Comparison of ENCODE assay signal across 8 cellular contexts in genomic region chr2:96763511-96764252, GRCh38. TPM values are rescaled to one million over a fixed set of nuclear protein-coding genes. Genes with fewer than 3 reads are reported as not detected.
DNase-seq lines count a peak whose midpoint lies in the region; ATAC-seq and TF ChIP-seq lines count a peak whose summit lies in the region.

No MANE protein-coding gene starts in this region.

- H3K4me1 ChIP-seq in OCI-LY1 (ENCODE audit: insufficient read depth, low read length, severe bottlenecking) = peaks cover 59% of the 10 kb centered on the region
- H3K4me1 ChIP-seq in mesendoderm (ENCODE audit: control insufficient read depth, low read depth, low read length) = peaks cover 18% of the 10 kb centered on the region
- peaks cover 40 to 53% (median 44%) of the 10 kb centered on the region in 4 donors for H3K4me1 ChIP-seq in upper lobe of left lung

- no peak overlapping the region for H2BK15ac ChIP-seq in mesendoderm (replicated peaks; ENCODE audit: low read depth)

- H3K56ac ChIP-seq in mesendoderm (ENCODE audit: low read length) = peak overlapping the region; percentile 65

- H3K4ac ChIP-seq in mesendoderm (ENCODE audit: low read depth, low read length) = peak overlapping the region; percentile 1

- H3K4me2 ChIP-seq in OCI-LY1 (ENCODE audit: low read length) (peak overlapping the region; percentile 76), mesendoderm (ENCODE audit: low read length) (peak overlapping the region; percentile 51)

- H3K27me3 ChIP-seq in OCI-LY1 (ENCODE audit: insufficient read depth, low read length) (no peaks in the 10 kb centered on the region), mesendoderm (ENCODE audit: insufficient read depth, low read length, poor library complexity) (no peaks in the 10 kb centered on the region), upper lobe of left lung (no peaks in the 10 kb centered on the region)

- H3K36me3 ChIP-seq in OCI-LY1 (ENCODE audit: insufficient read depth, low read length) = no peaks in the 10 kb centered on the region; the same call in 1 of the 2 replicates
- no peaks in the 10 kb centered on the region for H3K36me3 ChIP-seq in mesendoderm (ENCODE audit: control insufficient read depth, insufficient read depth, low read length)
- H3K36me3 ChIP-seq in upper lobe of left lung = no peaks in the 10 kb centered on the region

- TF ChIP-seq POLR2A in upper lobe of left lung (IDR thresholded peaks at IDR 0.05) = no peak

- no peak overlapping the region for H3K9ac ChIP-seq in OCI-LY1 (ENCODE audit: low read length)
- H3K9ac ChIP-seq in mesendoderm (ENCODE audit: low read length) = peak overlapping the region; percentile 52

- no peaks in the 10 kb centered on the region for H4K20me1 ChIP-seq in OCI-LY1 (ENCODE audit: insufficient read depth, low read length)

- no peaks in the 10 kb centered on the region for H3K9me2 ChIP-seq in OCI-LY1 (ENCODE audit: low read depth, low read length)

- H3K4me3 ChIP-seq in OCI-LY1 (ENCODE audit: low read depth, low read length, poor library complexity, severe bottlenecking) (peak overlapping the region; percentile 67), mesendoderm (ENCODE audit: low read length) (no peak overlapping the region), upper lobe of left lung (peak overlapping the region in 3 of 4 donors; percentile 31 to 82 (median 72))

- no peak overlapping the region for H4K8ac ChIP-seq in mesendoderm (ENCODE audit: low read depth, low read length)

- no peak overlapping the region for H2BK120ac ChIP-seq in mesendoderm (ENCODE audit: low read depth, low read length)

- peak in 1 of 2 donors; percentile 17 for ATAC-seq in upper lobe of left lung (ENCODE audit: low FRiP score in 2 of 2)

- no peak overlapping the region for H3K23ac ChIP-seq in mesendoderm (ENCODE audit: low read length)

- H3K27ac ChIP-seq in OCI-LY1 (ENCODE audit: low read depth, low read length, poor library complexity, severe bottlenecking) = no peak overlapping the region
- H3K27ac ChIP-seq in mesendoderm (ENCODE audit: low read depth, low read length) = no peak overlapping the region
- H3K27ac ChIP-seq in upper lobe of left lung = peak overlapping the region; percentile 29 to 65 (median 50)

- H3F3A ChIP-seq in OCI-LY1 (ENCODE audit: insufficient read depth, low read length) = no peaks in the 10 kb centered on the region

- H3K9me3 ChIP-seq in OCI-LY1 (ENCODE audit: low read length) = no peaks in the 10 kb centered on the region
- no peaks in the 10 kb centered on the region for H3K9me3 ChIP-seq in upper lobe of left lung

- H2BK5ac ChIP-seq in mesendoderm (ENCODE audit: low read length) = peak overlapping the region; percentile 6

- DNase-seq in A172 (ENCODE audit: low spot score) (peak; percentile 19), ELF-1 (ENCODE audit: low read depth, low spot score) (peak; percentile 92), cerebellum (ENCODE audit: low spot score) (peak; percentile 32), mesendoderm (peak; percentile 60), upper lobe of left lung (no peak), T-helper 9 cell (no peak), middle frontal gyrus (ENCODE audit: extremely low spot score, low spot score) (no peak)

- H4K5ac ChIP-seq in mesendoderm (ENCODE audit: low read length) = no peak overlapping the region

- H2AFZ ChIP-seq in OCI-LY1 (ENCODE audit: low read length) = no peak overlapping the region

- no CpG with 5 or more reads among the region's 7 CpGs for WGBS in mesendoderm (ENCODE audit: extremely low coverage, insufficient coverage, low lambda C conversion rate)
- WGBS in upper lobe of left lung, 2 donors = 22 to 50% methylated on average over 4 to 5 of the region's 7 CpGs

- no peaks in the 10 kb centered on the region for H3K79me2 ChIP-seq in OCI-LY1 (ENCODE audit: insufficient read depth, low read length)
- H3K79me2 ChIP-seq in mesendoderm (ENCODE audit: control insufficient read depth, insufficient read depth, low read length) = no peaks in the 10 kb centered on the region

- H3K18ac ChIP-seq in mesendoderm (ENCODE audit: low read length) = no peak overlapping the region

- TF ChIP-seq CTCF in OCI-LY1 (IDR thresholded peaks at IDR 0.05; ENCODE audit: low read length) = peak; percentile 58
- peak in 3 of 6 experiments; percentile 23 to 50 (median 31) for TF ChIP-seq CTCF in upper lobe of left lung (IDR thresholded peaks at IDR 0.05)

- no peak for TF ChIP-seq EP300 in upper lobe of left lung (IDR thresholded peaks at IDR 0.05)

- H3K79me1 ChIP-seq in mesendoderm (ENCODE audit: low read length) = peaks cover 25% of the 10 kb centered on the region

- H2AK5ac ChIP-seq in mesendoderm (ENCODE audit: low read length) = peak overlapping the region; percentile 79

RNA-seq across cellular contexts. Expression of gene CNNM4, which starts 3.0 kb away (rescaled TPM):
- total RNA-seq in A172 (2014; rRNA removed; shearing (Covaris generic)) = 4.4 and 5.2 TPM in 2 replicates
- total RNA-seq in cerebellum (8.1 TPM), upper lobe of left lung (10 to 100 TPM; 12.8 to 26.9 (median 22.1) TPM)
- polyA plus RNA-seq in mesendoderm (2013, experiment 1 of 2) = 8.3 TPM
- polyA plus RNA-seq in mesendoderm (2013, experiment 2 of 2) = 7.8 TPM

RNA-seq across cellular contexts. Expression of gene LMAN2L, which starts 23.8 kb away (rescaled TPM):
- 49.3 and 57.1 TPM in 2 replicates for total RNA-seq in A172 (2014; rRNA removed; shearing (Covaris generic))
- total RNA-seq in cerebellum = 19.7 TPM
- polyA plus RNA-seq in mesendoderm (2013, experiment 1 of 2) = 12.4 TPM
- 12.0 TPM for polyA plus RNA-seq in mesendoderm (2013, experiment 2 of 2)
- 10 to 100 TPM; 11.5 to 18.9 (median 15.2) TPM for total RNA-seq in upper lobe of left lung

RNA-seq across cellular contexts. Expression of gene CNNM3, which starts 52.4 kb away (rescaled TPM):
- 5.5 and 7.1 TPM in 2 replicates for total RNA-seq in A172 (2014; rRNA removed; shearing (Covaris generic))
- 16.1 TPM for total RNA-seq in cerebellum
- 10.9 TPM for polyA plus RNA-seq in mesendoderm (2013, experiment 1 of 2)
- polyA plus RNA-seq in mesendoderm (2013, experiment 2 of 2) = 10.7 TPM
- total RNA-seq in upper lobe of left lung = 10 to 100 TPM; 17.2 to 52.4 (median 26.5) TPM

Comparison
In these comparisons a context has a peak if more than half of its experiments do, and no peak if none do; other contexts are left out.
1. DNase-seq: peak in A172 (single experiment), ELF-1 (single experiment), cerebellum (single experiment) and mesendoderm (single experiment); none in upper lobe of left lung (0 of 2), T-helper 9 cell (single experiment) and middle frontal gyrus (single experiment).
2. H3K27ac ChIP-seq: peak in upper lobe of left lung (4 of 4); none in OCI-LY1 (single experiment) and mesendoderm (single experiment).